In genomic region chr1:239386453-239387303, GRCh38 we compare ENCODE assay signal across 8 cellular contexts. TPM values are rescaled to one million over a fixed set of nuclear protein-coding genes. Genes with fewer than 3 reads are reported as not detected.
A peak's percentile ranks its signal among the peaks of the same experiment; 100 is the strongest.
DNase-seq lines count a peak whose midpoint lies in the region; ATAC-seq and TF ChIP-seq lines count a peak whose summit lies in the region.

TSS of gene CHRM3 (plus strand) at chr1:239386568. CDS start at chr1:239907452, 520,884 bp downstream.

- H3K27me3 ChIP-seq in ascending aorta = no peaks in the 10 kb centered on the region

- ATAC-seq in HG03108 (IDR thresholded peaks at IDR 0.05; ENCODE audit: unreplicated experiment) = no peak
- ATAC-seq in HG03439 (IDR thresholded peaks at IDR 0.05; ENCODE audit: unreplicated experiment) = no peak

- peaks cover 0 to 3% of the 10 kb centered on the region in 2 donors for H3K4me1 ChIP-seq in ascending aorta

- H3K4me3 ChIP-seq in ascending aorta (peak within 1 kb of the TSS; percentile 47 to 53), skin epidermis (peak within 1 kb of the TSS in 6 of 7 experiments; percentile 6 to 36 (median 20))

- no peaks in the 10 kb centered on the region for H3K9me3 ChIP-seq in ascending aorta

- H3K36me3 ChIP-seq in ascending aorta = no peaks in the 10 kb centered on the region

- H3K27ac ChIP-seq in ascending aorta = no peak within 1 kb of the TSS
- H3K27ac ChIP-seq in skin epidermis = peak within 1 kb of the TSS in 2 of 21 experiments; percentile 25 to 52

- peak; percentile 83 for DNase-seq in ELR (ENCODE audit: low read depth)
- peak; percentile 65 for DNase-seq in NCI-H146 (lab: John Stamatoyannopoulos, UW)
- no peak for DNase-seq in ascending aorta (ENCODE audit: low spot score in 2 of 2)
- peak; percentile 53 for DNase-seq in inferior parietal cortex (ENCODE audit: extremely low spot score)
- DNase-seq in central memory CD4-positive, alpha-beta T cell = no peak

- intact Hi-C loops in ascending aorta (cut with DNase I) = no loop called here

- no peak for TF ChIP-seq CTCF in ascending aorta (IDR thresholded peaks at IDR 0.05)

RNA-seq across cellular contexts. Expression of gene CHRM3, which starts in this region (rescaled TPM):
- 0.85 TPM for total RNA-seq in ascending aorta

Comparison
In these comparisons a context has a peak if more than half of its experiments do, and no peak if none do; other contexts are left out.
1. DNase-seq: peak in ELR (single experiment), NCI-H146 (single experiment) and inferior parietal cortex (single experiment); none in ascending aorta (0 of 2) and central memory CD4-positive, alpha-beta T cell (single experiment).